ENCODE assay signal across 23 cellular contexts in the genomic region with DNA sequence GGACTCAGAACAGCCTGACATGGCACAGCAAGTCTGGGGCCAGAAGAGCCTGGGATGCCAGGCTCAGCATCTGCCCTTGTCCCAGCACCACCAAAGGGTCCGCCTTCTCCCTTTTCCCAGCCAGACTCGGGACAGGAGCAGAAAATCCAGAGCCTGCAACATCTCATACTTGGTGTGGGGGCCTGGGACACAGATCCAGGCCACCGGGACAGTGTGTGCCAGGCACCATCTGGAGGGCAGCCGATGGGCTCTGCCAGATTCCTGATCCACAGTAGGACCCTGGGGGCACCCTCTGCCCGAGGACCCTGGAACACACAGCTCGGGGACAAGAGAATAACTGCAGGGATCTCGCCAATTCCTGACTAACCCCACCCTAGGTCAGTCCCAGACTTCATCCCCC.
"Had no signal": no experiment of that assay in that cellular context is flagged by ENCODE, and none has a peak within 500 bp of the region (broad histone marks: within the 10 kb centered on the region; RNA-seq: fewer than 3 reads in every experiment).

No MANE protein-coding gene starts in this region.

- ATAC-seq: HepG2, PC-3 had no signal

- H3K9me3 ChIP-seq: MG63, SJCRH30 had no signal

- H3K4me1 ChIP-seq: SJCRH30 had no signal

- H3K4me3 ChIP-seq: MG63, SJCRH30 had no signal

- H3K36me3 ChIP-seq: MG63, SJCRH30 had no signal

- H3K27me3 ChIP-seq: MG63, SJCRH30 had no signal

- H3K27ac ChIP-seq: RWPE1, SJCRH30 had no signal

- DNase-seq: IMR-90, Karpas-422, KG1, MG63, NCI-H1092, NCI-H1105 treated with DMSO at 0.1 percent for 48 hours, NCI-H1417 treated with DMSO at 0.1 percent for 48 hours, NCI-H146, NCI-H1694 treated with DMSO at 0.1 percent for 48 hours, NCI-H1930, NCI-H2081, NCI-H2107, NCI-H226, NCI-H446, NCI-H510A, NCI-H524 treated with DMSO at 0.1 percent for 48 hours, NCI-H69, NCI-H774, PC-3, SHP77 treated with DMSO at 0.1 percent for 48 hours, SJCRH30 had no signal
